8 cellular contexts compared by ENCODE assay signal in the genomic region with DNA sequence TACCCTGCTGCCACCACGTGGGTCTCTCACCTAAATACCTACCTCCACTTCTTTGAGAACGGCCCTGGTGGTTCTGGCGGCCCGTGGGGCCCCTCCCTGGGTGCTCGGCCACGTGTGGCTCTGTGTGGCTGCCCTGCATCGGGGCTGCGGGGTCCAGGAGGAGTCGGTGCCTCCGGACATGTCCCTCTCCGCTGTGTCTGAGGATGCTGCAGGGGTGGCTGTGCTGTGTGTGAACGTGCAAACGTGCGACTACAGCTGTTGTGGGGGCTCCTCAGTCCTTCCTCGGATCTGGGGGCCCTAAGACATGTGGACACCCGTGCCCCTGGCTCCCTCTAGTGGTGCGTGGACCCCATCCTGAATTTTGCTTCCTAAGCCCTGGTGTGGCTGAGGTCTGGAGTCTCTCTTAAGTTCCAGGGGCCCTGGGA.
A peak's percentile ranks its signal among the peaks of the same experiment; 100 is the strongest.
DNase-seq lines count a peak whose midpoint lies in the region; ATAC-seq and TF ChIP-seq lines count a peak whose summit lies in the region.

No MANE protein-coding gene starts in this region.

- 87 to 88% methylated on average over 10 to 17 of the region's 17 CpGs for WGBS in endodermal cell (ENCODE audit: insufficient coverage in 1 of 2, insufficient read length in 1 of 2), 2 experiments
- no CpG with 5 or more reads among the region's 17 CpGs for WGBS in neuronal stem cell (ENCODE audit: extremely low coverage in 2 of 2, insufficient read length in 2 of 2, insufficient replicate concordance in 1 of 2), 2 donors

- no peak overlapping the region for H3K27ac Mint-ChIP-seq in endodermal cell

- peak overlapping the region; percentile 93 for H2BK12ac ChIP-seq in neuronal stem cell (ENCODE audit: low read length)

- TF ChIP-seq CTCF in GM10266 (IDR thresholded peaks at IDR 0.05; ENCODE audit: control insufficient read depth, insufficient read depth, low read depth, missing control alignments) (peak; percentile 21), endodermal cell (conservative IDR thresholded peaks at IDR 0.05) (peak; percentile 75)

- no peak for ATAC-seq in HG03139 (IDR thresholded peaks at IDR 0.05; ENCODE audit: unreplicated experiment)

- no peak overlapping the region for H4K8ac ChIP-seq in neuronal stem cell (ENCODE audit: low read depth, low read length)

- H3K27me3 Mint-ChIP-seq in endodermal cell (ENCODE audit: insufficient read depth): peaks cover 34% of the 10 kb centered on the region

- peak overlapping the region; percentile 88 for H2BK5ac ChIP-seq in neuronal stem cell (ENCODE audit: low read length)

- H3K9ac ChIP-seq in endodermal cell (ENCODE audit: extremely low read depth, low read length, poor library complexity, severe bottlenecking): no peak overlapping the region
- H3K9ac ChIP-seq in neuronal stem cell (ENCODE audit: low read depth, low read length, poor library complexity): no peak overlapping the region

- H3K9me3 ChIP-seq in endodermal cell (ENCODE audit: control insufficient read depth, low read length) (no peaks in the 10 kb centered on the region), neuronal stem cell (replicated peaks in 1 of 2; ENCODE audit: control insufficient read depth in 2 of 2, insufficient read depth in 1 of 2, low read depth in 1 of 2, low read length in 2 of 2) (peaks cover 0 to 17% of the 10 kb centered on the region in 2 donors)

- H2BK120ac ChIP-seq in neuronal stem cell (ENCODE audit: low read depth, low read length): peak overlapping the region; percentile 77

- H3K36me3 ChIP-seq in endodermal cell (ENCODE audit: control insufficient read depth, insufficient read depth, low read length) (no peaks in the 10 kb centered on the region), neuronal stem cell (replicated peaks in 1 of 2; ENCODE audit: control insufficient read depth in 2 of 2, insufficient read depth in 2 of 2, low read length in 2 of 2) (no peaks in the 10 kb centered on the region)

- no peak overlapping the region for H3K4me3 ChIP-seq in endodermal cell (ENCODE audit: low read length)
- H3K4me3 ChIP-seq in neuronal stem cell (ENCODE audit: low read length in 2 of 2): no peak overlapping the region

- H3K27ac ChIP-seq in endodermal cell (ENCODE audit: low read depth, low read length) (no peak overlapping the region), neuronal stem cell (replicated peaks; ENCODE audit: low read length) (no peak overlapping the region)

- no peak overlapping the region for H2AFZ ChIP-seq in neuronal stem cell (ENCODE audit: low read length)

- H3K27me3 ChIP-seq in endodermal cell (ENCODE audit: control insufficient read depth, insufficient read depth, low read length, poor library complexity, severe bottlenecking): peaks cover 21% of the 10 kb centered on the region
- no peaks in the 10 kb centered on the region for H3K27me3 ChIP-seq in neuronal stem cell (ENCODE audit: control insufficient read depth in 3 of 3, insufficient read depth in 3 of 3, low read depth in 1 of 3, low read length in 3 of 3)

- no peak for DNase-seq in GM10266 (ENCODE audit: extremely low spot score)
- peak; percentile 17 to 54 for DNase-seq in Kasumi-1 (lab: John Stamatoyannopoulos, UW)
- DNase-seq in endodermal cell: peak; percentile 82
- no peak for DNase-seq in neuronal stem cell (ENCODE audit: low spot score)
- DNase-seq in stimulated activated CD4-positive, alpha-beta T cell treated with anti-CD3 and anti-CD28 coated beads, Interleukin-2, amount 100 ng/mL, for 48 hours: no peak
- no peak for DNase-seq in ecto neural progenitor cell (ENCODE audit: low spot score)
- DNase-seq in GOT3 (lab: John Stamatoyannopoulos, UW): no peak

- peaks cover 30% of the 10 kb centered on the region for H3K4me1 Mint-ChIP-seq in endodermal cell

- no peaks in the 10 kb centered on the region for H3K9me3 Mint-ChIP-seq in endodermal cell

- H4K91ac ChIP-seq in neuronal stem cell (ENCODE audit: low read depth, low read length, poor library complexity): no peak overlapping the region

- H3K36me3 Mint-ChIP-seq in endodermal cell (ENCODE audit: low read depth): no peaks in the 10 kb centered on the region

- H3K4me3 Mint-ChIP-seq in endodermal cell: no peak overlapping the region

- H2AK5ac ChIP-seq in neuronal stem cell (ENCODE audit: low read depth, low read length): peak overlapping the region; percentile 84

- H3K18ac ChIP-seq in neuronal stem cell (ENCODE audit: low read length): peak overlapping the region; percentile 80

- H3K23ac ChIP-seq in neuronal stem cell (ENCODE audit: low read depth, low read length, poor library complexity): no peak overlapping the region

- no peak overlapping the region for H3K4me2 ChIP-seq in neuronal stem cell (ENCODE audit: insufficient read depth, low read length, poor library complexity, severe bottlenecking)

- H3K4me1 ChIP-seq in endodermal cell (ENCODE audit: control insufficient read depth, insufficient read depth, low read length) (no peaks in the 10 kb centered on the region), neuronal stem cell (ENCODE audit: control insufficient read depth in 2 of 2, insufficient read depth in 1 of 2, low read depth in 1 of 2, low read length in 2 of 2) (peaks cover 7 to 19% of the 10 kb centered on the region in 2 donors)

- no peak overlapping the region for H3K4ac ChIP-seq in neuronal stem cell (ENCODE audit: low read length)

- no peaks in the 10 kb centered on the region for H3K79me1 ChIP-seq in neuronal stem cell (ENCODE audit: low read depth, low read length)

- peak overlapping the region; percentile 82 for H2BK15ac ChIP-seq in neuronal stem cell (ENCODE audit: low read length)

- no peak overlapping the region for H3K14ac ChIP-seq in neuronal stem cell (ENCODE audit: low read length)

Comparison
In these comparisons a context has a peak if more than half of its experiments do, and no peak if none do; other contexts are left out.
1. DNase-seq: peak in Kasumi-1 (2 of 2) and endodermal cell (single experiment); none in GM10266 (single experiment), neuronal stem cell (single experiment), stimulated activated CD4-positive, alpha-beta T cell treated with anti-CD3 and anti-CD28 coated beads, Interleukin-2, amount 100 ng/mL, for 48 hours (0 of 2), ecto neural progenitor cell (single experiment) and GOT3 (single experiment).